Comparison of ENCODE assay signal across 26 cellular contexts in genomic region chrX:68343551-68343950, GRCh38.
"Had no signal": no experiment of that assay in that cellular context is flagged by ENCODE, and none has a peak within 500 bp of the region (broad histone marks: within the 10 kb centered on the region; RNA-seq: fewer than 3 reads in every experiment).

No MANE protein-coding gene starts in this region.

- H3K4me1 ChIP-seq: psoas muscle, spleen, upper lobe of left lung had no signal

- DNase-seq: dorsolateral prefrontal cortex; effector CD4-positive, alpha-beta T cell; foreskin melanocyte; glutamatergic neuron; hypothalamus; immature natural killer cell; kidney; mucosa of descending colon; naive B cell; posterior cingulate gyrus; psoas muscle; right cardiac atrium; spleen; stimulated activated CD4-positive, alpha-beta T cell treated with anti-CD3 and anti-CD28 coated beads, Interleukin-4, amount 100 ng/mL, for 4 hours; stimulated activated naive B cell treated with anti-CD40 and anti-IgM and Interleukin-4, amounts not matched to agents 10 μg/mL and 1 μg/mL and 100 μg/mL, for 72 hours; upper lobe of left lung had no signal

- H3K4me3 ChIP-seq: dorsolateral prefrontal cortex, lung, mucosa of descending colon, psoas muscle, skin epidermis, spleen, thoracic aorta, tibial nerve, upper lobe of left lung had no signal

- H3K36me3 ChIP-seq: neutrophil, spleen, thoracic aorta, tibial nerve, upper lobe of left lung had no signal

- H3K27me3 ChIP-seq: neutrophil, spleen, tibial nerve, upper lobe of left lung had no signal

- FAIRE-seq: kidney, urothelium cell line had no signal

- H3K27ac ChIP-seq: dorsolateral prefrontal cortex, epithelial cell of prostate, neutrophil, psoas muscle, skin epidermis, spleen, thoracic aorta, tibial nerve, upper lobe of left lung had no signal

- H3K9me3 ChIP-seq: mucosa of descending colon, neutrophil, psoas muscle, spleen, thoracic aorta, tibial nerve, upper lobe of left lung had no signal

- ATAC-seq: esophagus mucosa; left lobe of liver; mucosa of descending colon; natural killer cell treated with Interleukin-12 subunit alpha and Interleukin-12 subunit beta and Interleukin-15 and Interleukin-18, amount 100 ng/mL, for 72 hours; psoas muscle; right cardiac atrium; stimulated activated naive B cell treated with anti-CD40 and anti-IgM and Interleukin-4, amounts not matched to agents 10 μg/mL and 1 μg/mL and 100 μg/mL, for 72 hours had no signal
